ENCODE assay signal across 1 cellular context in the genomic region with DNA sequence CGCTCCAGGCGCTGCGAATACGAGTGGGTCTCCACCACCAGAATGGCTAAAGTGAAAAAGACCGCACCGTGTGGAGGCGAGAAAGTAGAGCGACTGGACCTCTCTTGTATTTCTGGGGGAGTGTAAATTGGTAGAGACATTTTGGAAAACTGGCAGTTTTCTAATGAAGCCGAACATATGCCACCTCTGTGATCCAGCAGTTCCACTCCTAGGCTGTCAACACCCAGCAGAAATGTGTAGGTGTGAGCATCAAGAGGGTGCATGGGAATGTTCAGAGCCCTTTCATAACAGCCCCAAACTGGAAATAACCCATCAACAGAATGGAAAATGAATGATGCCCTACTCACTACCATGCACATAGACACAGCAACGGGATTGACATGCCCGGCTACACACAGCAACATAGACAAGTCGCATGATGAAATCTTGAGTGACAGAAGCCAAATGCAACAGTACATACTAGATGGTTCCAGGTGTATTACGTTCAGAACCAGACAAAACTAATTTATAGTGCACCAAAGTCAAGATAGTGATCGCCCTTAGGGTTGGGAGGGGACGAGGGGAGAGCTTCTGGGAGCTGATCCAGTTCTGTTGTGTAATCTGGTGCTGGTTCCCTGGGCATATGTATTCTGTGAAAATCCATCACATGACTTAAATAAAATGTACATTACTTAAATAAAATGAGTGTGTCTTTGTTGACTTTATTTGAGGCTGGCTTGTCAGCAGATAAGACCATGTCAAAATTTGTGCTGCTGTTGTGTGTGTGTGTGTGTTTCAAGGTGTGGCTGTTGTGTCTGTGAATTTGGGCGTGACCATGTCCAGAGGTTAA.
A peak's percentile ranks its signal among the peaks of the same experiment; 100 is the strongest.
TF ChIP-seq lines count a peak whose summit lies in the region.

No MANE protein-coding gene starts in this region.

TF ChIP-seq in HepG2, 621 proteins besides CTCF, POLR2A, EP300 and RAD21 (continued from another document and continues in another):
- TF ChIP-seq, protein P1, sequence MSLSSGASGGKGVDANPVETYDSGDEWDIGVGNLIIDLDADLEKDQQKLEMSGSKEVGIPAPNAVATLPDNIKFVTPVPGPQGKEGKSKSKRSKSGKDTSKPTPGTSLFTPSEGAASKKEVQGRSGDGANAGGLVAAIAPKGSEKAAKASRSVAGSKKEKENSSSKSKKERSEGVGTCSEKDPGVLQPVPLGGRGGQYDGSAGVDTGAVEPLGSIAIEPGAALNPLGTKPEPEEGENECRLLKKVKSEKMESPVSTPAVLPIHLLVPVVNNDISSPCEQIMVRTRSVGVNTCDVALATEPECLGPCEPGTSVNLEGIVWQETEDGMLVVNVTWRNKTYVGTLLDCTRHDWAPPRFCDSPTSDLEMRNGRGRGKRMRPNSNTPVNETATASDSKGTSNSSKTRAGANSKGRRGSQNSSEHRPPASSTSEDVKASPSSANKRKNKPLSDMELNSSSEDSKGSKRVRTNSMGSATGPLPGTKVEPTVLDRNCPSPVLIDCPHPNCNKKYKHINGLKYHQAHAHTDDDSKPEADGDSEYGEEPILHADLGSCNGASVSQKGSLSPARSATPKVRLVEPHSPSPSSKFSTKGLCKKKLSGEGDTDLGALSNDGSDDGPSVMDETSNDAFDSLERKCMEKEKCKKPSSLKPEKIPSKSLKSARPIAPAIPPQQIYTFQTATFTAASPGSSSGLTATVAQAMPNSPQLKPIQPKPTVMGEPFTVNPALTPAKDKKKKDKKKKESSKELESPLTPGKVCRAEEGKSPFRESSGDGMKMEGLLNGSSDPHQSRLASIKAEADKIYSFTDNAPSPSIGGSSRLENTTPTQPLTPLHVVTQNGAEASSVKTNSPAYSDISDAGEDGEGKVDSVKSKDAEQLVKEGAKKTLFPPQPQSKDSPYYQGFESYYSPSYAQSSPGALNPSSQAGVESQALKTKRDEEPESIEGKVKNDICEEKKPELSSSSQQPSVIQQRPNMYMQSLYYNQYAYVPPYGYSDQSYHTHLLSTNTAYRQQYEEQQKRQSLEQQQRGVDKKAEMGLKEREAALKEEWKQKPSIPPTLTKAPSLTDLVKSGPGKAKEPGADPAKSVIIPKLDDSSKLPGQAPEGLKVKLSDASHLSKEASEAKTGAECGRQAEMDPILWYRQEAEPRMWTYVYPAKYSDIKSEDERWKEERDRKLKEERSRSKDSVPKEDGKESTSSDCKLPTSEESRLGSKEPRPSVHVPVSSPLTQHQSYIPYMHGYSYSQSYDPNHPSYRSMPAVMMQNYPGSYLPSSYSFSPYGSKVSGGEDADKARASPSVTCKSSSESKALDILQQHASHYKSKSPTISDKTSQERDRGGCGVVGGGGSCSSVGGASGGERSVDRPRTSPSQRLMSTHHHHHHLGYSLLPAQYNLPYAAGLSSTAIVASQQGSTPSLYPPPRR (CRISPR knock-in tag; IDR thresholded peaks at IDR 0.05; ENCODE audit: borderline replicate concordance) = no peak
- TF ChIP-seq ZNF34 (CRISPR knock-in tag; IDR thresholded peaks at IDR 0.05; ENCODE audit: borderline replicate concordance) (0 out of 2 replicates have a peak, but pooled peaks have one; percentile 11), NCOA1 (CRISPR knock-in tag; IDR thresholded peaks at IDR 0.05) (no peak), ZNF530 (CRISPR knock-in tag; IDR thresholded peaks at IDR 0.05; ENCODE audit: low read depth) (no peak), CBFB (CRISPR knock-in tag; IDR thresholded peaks at IDR 0.05) (no peak), RFX5 (IDR thresholded peaks at IDR 0.05; ENCODE audit: low read depth, low read length) (no peak), NKX3-1 (CRISPR knock-in tag; IDR thresholded peaks at IDR 0.05) (no peak), IRX3 (CRISPR knock-in tag; IDR thresholded peaks at IDR 0.05; ENCODE audit: borderline replicate concordance, low read depth) (peak; percentile 23; the same call in 1 of the 2 replicates), AHR (CRISPR knock-in tag; IDR thresholded peaks at IDR 0.05) (no peak; the same call in 1 of the 2 replicates), ELF1 (CRISPR knock-in tag; IDR thresholded peaks at IDR 0.05) (no peak), TOPORS (CRISPR knock-in tag; IDR thresholded peaks at IDR 0.05) (0 out of 2 replicates have a peak, but pooled peaks have one; percentile 12), ZNF337 (CRISPR knock-in tag; IDR thresholded peaks at IDR 0.05; ENCODE audit: borderline replicate concordance, low read depth) (no peak), ZNF713 (CRISPR knock-in tag; IDR thresholded peaks at IDR 0.05) (no peak), NFE2 (CRISPR knock-in tag; IDR thresholded peaks at IDR 0.05) (no peak), ATRX (CRISPR knock-in tag; IDR thresholded peaks at IDR 0.05; ENCODE audit: borderline replicate concordance) (no peak), KDM4B (CRISPR knock-in tag; IDR thresholded peaks at IDR 0.05) (no peak), TBX3 (IDR thresholded peaks at IDR 0.05; ENCODE audit: borderline replicate concordance) (no peak), ZNF207 (IDR thresholded peaks at IDR 0.05; ENCODE audit: borderline replicate concordance) (no peak), NFE2L2 (IDR thresholded peaks at IDR 0.05; ENCODE audit: low read length) (no peak), ZIK1 (CRISPR knock-in tag; IDR thresholded peaks at IDR 0.05; ENCODE audit: borderline replicate concordance, low read depth) (no peak), ZNF619 (CRISPR knock-in tag; IDR thresholded peaks at IDR 0.05) (0 out of 2 replicates have a peak, but pooled peaks have one; percentile 11), ZNF746 (CRISPR knock-in tag; IDR thresholded peaks at IDR 0.05) (no peak), GABPA (IDR thresholded peaks at IDR 0.05; ENCODE audit: low read depth, low read length) (no peak), GABPA (CRISPR knock-in tag; IDR thresholded peaks at IDR 0.05; ENCODE audit: low read depth) (no peak), ZSCAN29 (CRISPR knock-in tag; conservative IDR thresholded peaks at IDR 0.05) (no peak; the same call in 1 of the 2 replicates), KLF13 (CRISPR knock-in tag; IDR thresholded peaks at IDR 0.05) (no peak), TAF15 (IDR thresholded peaks at IDR 0.05; ENCODE audit: low read depth, low read length, poor library complexity, severe bottlenecking) (no peak), ZNF224 (CRISPR knock-in tag; IDR thresholded peaks at IDR 0.05) (no peak)
- TF ChIP-seq, protein P2, sequence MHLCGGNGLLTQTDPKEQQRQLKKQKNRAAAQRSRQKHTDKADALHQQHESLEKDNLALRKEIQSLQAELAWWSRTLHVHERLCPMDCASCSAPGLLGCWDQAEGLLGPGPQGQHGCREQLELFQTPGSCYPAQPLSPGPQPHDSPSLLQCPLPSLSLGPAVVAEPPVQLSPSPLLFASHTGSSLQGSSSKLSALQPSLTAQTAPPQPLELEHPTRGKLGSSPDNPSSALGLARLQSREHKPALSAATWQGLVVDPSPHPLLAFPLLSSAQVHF (CRISPR knock-in tag; IDR thresholded peaks at IDR 0.05) = no peak
- TF ChIP-seq, protein P3, sequence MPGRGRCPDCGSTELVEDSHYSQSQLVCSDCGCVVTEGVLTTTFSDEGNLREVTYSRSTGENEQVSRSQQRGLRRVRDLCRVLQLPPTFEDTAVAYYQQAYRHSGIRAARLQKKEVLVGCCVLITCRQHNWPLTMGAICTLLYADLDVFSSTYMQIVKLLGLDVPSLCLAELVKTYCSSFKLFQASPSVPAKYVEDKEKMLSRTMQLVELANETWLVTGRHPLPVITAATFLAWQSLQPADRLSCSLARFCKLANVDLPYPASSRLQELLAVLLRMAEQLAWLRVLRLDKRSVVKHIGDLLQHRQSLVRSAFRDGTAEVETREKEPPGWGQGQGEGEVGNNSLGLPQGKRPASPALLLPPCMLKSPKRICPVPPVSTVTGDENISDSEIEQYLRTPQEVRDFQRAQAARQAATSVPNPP (CRISPR knock-in tag; IDR thresholded peaks at IDR 0.05) = no peak; the same call in 1 of the 2 replicates
- TF ChIP-seq, protein P4, sequence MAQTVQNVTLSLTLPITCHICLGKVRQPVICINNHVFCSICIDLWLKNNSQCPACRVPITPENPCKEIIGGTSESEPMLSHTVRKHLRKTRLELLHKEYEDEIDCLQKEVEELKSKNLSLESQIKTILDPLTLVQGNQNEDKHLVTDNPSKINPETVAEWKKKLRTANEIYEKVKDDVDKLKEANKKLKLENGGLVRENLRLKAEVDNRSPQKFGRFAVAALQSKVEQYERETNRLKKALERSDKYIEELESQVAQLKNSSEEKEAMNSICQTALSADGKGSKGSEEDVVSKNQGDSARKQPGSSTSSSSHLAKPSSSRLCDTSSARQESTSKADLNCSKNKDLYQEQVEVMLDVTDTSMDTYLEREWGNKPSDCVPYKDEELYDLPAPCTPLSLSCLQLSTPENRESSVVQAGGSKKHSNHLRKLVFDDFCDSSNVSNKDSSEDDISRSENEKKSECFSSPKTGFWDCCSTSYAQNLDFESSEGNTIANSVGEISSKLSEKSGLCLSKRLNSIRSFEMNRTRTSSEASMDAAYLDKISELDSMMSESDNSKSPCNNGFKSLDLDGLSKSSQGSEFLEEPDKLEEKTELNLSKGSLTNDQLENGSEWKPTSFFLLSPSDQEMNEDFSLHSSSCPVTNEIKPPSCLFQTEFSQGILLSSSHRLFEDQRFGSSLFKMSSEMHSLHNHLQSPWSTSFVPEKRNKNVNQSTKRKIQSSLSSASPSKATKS (CRISPR knock-in tag; IDR thresholded peaks at IDR 0.05) = no peak
- TF ChIP-seq, protein P5, sequence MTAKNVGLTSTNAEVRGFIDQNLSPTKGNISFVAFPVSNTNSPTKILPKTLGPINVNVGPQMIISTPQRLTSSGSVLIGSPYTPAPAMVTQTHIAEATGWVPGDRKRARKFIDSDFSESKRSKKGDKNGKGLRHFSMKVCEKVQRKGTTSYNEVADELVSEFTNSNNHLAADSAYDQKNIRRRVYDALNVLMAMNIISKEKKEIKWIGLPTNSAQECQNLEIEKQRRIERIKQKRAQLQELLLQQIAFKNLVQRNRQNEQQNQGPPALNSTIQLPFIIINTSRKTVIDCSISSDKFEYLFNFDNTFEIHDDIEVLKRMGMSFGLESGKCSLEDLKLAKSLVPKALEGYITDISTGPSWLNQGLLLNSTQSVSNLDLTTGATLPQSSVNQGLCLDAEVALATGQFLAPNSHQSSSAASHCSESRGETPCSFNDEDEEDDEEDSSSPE (CRISPR knock-in tag; IDR thresholded peaks at IDR 0.05) = no peak
- TF ChIP-seq, protein P6, sequence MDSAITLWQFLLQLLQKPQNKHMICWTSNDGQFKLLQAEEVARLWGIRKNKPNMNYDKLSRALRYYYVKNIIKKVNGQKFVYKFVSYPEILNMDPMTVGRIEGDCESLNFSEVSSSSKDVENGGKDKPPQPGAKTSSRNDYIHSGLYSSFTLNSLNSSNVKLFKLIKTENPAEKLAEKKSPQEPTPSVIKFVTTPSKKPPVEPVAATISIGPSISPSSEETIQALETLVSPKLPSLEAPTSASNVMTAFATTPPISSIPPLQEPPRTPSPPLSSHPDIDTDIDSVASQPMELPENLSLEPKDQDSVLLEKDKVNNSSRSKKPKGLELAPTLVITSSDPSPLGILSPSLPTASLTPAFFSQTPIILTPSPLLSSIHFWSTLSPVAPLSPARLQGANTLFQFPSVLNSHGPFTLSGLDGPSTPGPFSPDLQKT (CRISPR knock-in tag; IDR thresholded peaks at IDR 0.05; ENCODE audit: borderline replicate concordance) = no peak
- TF ChIP-seq, protein P7, sequence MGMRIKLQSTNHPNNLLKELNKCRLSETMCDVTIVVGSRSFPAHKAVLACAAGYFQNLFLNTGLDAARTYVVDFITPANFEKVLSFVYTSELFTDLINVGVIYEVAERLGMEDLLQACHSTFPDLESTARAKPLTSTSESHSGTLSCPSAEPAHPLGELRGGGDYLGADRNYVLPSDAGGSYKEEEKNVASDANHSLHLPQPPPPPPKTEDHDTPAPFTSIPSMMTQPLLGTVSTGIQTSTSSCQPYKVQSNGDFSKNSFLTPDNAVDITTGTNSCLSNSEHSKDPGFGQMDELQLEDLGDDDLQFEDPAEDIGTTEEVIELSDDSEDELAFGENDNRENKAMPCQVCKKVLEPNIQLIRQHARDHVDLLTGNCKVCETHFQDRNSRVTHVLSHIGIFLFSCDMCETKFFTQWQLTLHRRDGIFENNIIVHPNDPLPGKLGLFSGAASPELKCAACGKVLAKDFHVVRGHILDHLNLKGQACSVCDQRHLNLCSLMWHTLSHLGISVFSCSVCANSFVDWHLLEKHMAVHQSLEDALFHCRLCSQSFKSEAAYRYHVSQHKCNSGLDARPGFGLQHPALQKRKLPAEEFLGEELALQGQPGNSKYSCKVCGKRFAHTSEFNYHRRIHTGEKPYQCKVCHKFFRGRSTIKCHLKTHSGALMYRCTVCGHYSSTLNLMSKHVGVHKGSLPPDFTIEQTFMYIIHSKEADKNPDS (CRISPR knock-in tag; IDR thresholded peaks at IDR 0.05) = no peak
- TF ChIP-seq, protein P8, sequence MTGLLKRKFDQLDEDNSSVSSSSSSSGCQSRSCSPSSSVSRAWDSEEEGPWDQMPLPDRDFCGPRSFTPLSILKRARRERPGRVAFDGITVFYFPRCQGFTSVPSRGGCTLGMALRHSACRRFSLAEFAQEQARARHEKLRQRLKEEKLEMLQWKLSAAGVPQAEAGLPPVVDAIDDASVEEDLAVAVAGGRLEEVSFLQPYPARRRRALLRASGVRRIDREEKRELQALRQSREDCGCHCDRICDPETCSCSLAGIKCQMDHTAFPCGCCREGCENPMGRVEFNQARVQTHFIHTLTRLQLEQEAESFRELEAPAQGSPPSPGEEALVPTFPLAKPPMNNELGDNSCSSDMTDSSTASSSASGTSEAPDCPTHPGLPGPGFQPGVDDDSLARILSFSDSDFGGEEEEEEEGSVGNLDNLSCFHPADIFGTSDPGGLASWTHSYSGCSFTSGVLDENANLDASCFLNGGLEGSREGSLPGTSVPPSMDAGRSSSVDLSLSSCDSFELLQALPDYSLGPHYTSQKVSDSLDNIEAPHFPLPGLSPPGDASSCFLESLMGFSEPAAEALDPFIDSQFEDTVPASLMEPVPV (CRISPR knock-in tag; IDR thresholded peaks at IDR 0.05) = no peak; the same call in 1 of the 2 replicates
- TF ChIP-seq, protein P9, sequence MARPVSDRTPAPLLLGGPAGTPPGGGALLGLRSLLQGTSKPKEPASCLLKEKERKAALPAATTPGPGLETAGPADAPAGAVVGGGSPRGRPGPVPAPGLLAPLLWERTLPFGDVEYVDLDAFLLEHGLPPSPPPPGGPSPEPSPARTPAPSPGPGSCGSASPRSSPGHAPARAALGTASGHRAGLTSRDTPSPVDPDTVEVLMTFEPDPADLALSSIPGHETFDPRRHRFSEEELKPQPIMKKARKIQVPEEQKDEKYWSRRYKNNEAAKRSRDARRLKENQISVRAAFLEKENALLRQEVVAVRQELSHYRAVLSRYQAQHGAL (CRISPR knock-in tag; IDR thresholded peaks at IDR 0.05; ENCODE audit: not compliant biosample characterization) = no peak
- TF ChIP-seq, protein P10, sequence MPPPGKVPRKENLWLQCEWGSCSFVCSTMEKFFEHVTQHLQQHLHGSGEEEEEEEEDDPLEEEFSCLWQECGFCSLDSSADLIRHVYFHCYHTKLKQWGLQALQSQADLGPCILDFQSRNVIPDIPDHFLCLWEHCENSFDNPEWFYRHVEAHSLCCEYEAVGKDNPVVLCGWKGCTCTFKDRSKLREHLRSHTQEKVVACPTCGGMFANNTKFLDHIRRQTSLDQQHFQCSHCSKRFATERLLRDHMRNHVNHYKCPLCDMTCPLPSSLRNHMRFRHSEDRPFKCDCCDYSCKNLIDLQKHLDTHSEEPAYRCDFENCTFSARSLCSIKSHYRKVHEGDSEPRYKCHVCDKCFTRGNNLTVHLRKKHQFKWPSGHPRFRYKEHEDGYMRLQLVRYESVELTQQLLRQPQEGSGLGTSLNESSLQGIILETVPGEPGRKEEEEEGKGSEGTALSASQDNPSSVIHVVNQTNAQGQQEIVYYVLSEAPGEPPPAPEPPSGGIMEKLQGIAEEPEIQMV (CRISPR knock-in tag; IDR thresholded peaks at IDR 0.05; ENCODE audit: low read depth) = no peak
